In the genomic region with DNA sequence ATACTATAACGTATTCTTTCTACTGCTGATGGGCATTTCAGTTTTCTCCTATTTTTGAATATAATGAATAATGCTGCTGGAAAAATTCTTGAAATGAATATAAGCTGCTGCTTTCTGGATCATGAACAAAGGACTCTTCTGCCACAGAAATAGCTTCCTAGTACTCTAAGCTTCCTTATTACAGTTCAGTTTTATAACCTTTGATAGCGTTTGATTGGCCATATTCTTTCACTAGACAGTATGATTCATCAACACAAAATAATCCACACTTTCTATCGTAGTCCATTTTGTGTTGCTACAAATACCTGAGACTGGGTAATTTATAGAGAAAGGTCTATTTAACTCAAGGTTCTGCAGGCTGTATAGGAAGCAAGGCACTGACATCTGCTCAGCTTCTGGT, we compare ENCODE assay signal across 8 cellular contexts.
"Had no signal": no experiment of that assay in that cellular context is flagged by ENCODE, and none has a peak within 500 bp of the region (broad histone marks: within the 10 kb centered on the region; RNA-seq: fewer than 3 reads in every experiment).

No MANE protein-coding gene starts in this region.

- ATAC-seq: GM23338, K562 had no signal

- H2AFZ ChIP-seq: GM23338 had no signal

- H3K4me2 ChIP-seq: GM23338 had no signal

- DNase-seq: H9, HCEC 1CT, IMR-90 had no signal

- H3K4me3 ChIP-seq: GM23338, K562 had no signal

- FAIRE-seq: H1, H54, HTR-8/SVneo, K562 had no signal
